Comparison of ENCODE assay signal across 8 cellular contexts in the genomic region with DNA sequence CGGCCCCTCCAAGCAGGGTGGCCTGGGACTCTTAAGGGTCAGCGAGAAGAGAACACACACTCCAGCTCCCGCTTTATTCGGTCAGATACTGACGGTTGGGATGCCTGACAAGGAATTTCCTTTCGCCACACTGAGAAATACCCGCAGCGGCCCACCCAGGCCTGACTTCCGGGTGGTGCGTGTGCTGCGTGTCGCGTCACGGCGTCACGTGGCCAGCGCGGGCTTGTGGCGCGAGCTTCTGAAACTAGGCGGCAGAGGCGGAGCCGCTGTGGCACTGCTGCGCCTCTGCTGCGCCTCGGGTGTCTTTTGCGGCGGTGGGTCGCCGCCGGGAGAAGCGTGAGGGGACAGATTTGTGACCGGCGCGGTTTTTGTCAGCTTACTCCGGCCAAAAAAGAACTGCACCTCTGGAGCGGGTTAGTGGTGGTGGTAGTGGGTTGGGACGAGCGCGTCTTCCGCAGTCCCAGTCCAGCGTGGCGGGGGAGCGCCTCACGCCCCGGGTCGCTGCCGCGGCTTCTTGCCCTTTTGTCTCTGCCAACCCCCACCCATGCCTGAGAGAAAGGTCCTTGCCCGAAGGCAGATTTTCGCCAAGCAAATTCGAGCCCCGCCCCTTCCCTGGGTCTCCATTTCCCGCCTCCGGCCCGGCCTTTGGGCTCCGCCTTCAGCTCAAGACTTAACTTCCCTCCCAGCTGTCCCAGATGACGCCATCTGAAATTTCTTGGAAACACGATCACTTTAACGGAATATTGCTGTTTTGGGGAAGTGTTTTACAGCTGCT. TPM values are rescaled to one million over a fixed set of nuclear protein-coding genes. Genes with fewer than 3 reads are reported as not detected.
DNase-seq lines count a peak whose midpoint lies in the region; ATAC-seq and TF ChIP-seq lines count a peak whose summit lies in the region.

A gene with protein sequence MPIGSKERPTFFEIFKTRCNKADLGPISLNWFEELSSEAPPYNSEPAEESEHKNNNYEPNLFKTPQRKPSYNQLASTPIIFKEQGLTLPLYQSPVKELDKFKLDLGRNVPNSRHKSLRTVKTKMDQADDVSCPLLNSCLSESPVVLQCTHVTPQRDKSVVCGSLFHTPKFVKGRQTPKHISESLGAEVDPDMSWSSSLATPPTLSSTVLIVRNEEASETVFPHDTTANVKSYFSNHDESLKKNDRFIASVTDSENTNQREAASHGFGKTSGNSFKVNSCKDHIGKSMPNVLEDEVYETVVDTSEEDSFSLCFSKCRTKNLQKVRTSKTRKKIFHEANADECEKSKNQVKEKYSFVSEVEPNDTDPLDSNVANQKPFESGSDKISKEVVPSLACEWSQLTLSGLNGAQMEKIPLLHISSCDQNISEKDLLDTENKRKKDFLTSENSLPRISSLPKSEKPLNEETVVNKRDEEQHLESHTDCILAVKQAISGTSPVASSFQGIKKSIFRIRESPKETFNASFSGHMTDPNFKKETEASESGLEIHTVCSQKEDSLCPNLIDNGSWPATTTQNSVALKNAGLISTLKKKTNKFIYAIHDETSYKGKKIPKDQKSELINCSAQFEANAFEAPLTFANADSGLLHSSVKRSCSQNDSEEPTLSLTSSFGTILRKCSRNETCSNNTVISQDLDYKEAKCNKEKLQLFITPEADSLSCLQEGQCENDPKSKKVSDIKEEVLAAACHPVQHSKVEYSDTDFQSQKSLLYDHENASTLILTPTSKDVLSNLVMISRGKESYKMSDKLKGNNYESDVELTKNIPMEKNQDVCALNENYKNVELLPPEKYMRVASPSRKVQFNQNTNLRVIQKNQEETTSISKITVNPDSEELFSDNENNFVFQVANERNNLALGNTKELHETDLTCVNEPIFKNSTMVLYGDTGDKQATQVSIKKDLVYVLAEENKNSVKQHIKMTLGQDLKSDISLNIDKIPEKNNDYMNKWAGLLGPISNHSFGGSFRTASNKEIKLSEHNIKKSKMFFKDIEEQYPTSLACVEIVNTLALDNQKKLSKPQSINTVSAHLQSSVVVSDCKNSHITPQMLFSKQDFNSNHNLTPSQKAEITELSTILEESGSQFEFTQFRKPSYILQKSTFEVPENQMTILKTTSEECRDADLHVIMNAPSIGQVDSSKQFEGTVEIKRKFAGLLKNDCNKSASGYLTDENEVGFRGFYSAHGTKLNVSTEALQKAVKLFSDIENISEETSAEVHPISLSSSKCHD (N-terminal part only) (plus strand): TSS at position 254 of the 775 bp plus-strand sequence. CDS start 953 bp downstream, outside the sequence.
A gene with protein sequence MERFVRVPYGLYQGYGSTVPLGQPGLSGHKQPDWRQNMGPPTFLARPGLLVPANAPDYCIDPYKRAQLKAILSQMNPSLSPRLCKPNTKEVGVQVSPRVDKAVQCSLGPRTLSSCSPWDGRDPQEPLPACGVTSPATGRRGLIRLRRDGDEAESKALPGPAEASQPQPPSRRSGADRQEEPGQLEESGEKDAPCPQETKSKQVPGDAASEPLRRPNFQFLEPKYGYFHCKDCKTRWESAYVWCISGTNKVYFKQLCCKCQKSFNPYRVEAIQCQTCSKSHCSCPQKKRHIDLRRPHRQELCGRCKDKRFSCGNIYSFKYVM (minus strand): TSS at position 109 of the 775 bp plus-strand sequence. CDS start 3,438 bp downstream, outside the sequence.

- H3K27me3 ChIP-seq in ACC112 (ENCODE audit: insufficient read depth, low read length) (no peaks in the 10 kb centered on the region), mammary epithelial cell (ENCODE audit: insufficient read depth, low read length) (no peaks in the 10 kb centered on the region), smooth muscle cell (ENCODE audit: low read depth) (no peaks in the 10 kb centered on the region)

- H4K20me1 ChIP-seq in mammary epithelial cell (ENCODE audit: insufficient read depth, low read length) (no peaks in the 10 kb centered on the region), smooth muscle cell (ENCODE audit: low read depth) (no peaks in the 10 kb centered on the region)

- DNase-seq in NCI-H2227 (lab: John Stamatoyannopoulos, UW; ENCODE audit: unreplicated experiment), result peak; percentile 91
- DNase-seq in mammary epithelial cell, result peak; percentile 83
- peak; percentile 85 to 89 (median 88) for DNase-seq in immature natural killer cell
- peak; percentile 57 for DNase-seq in smooth muscle cell (lab: John Stamatoyannopoulos, UW; ENCODE audit: unreplicated experiment)

- ATAC-seq in GM18858 (IDR thresholded peaks at IDR 0.05; ENCODE audit: unreplicated experiment), result peak; percentile 89
- ATAC-seq in HG03064 (IDR thresholded peaks at IDR 0.05; ENCODE audit: low read depth, unreplicated experiment), result peak; percentile 90

- H3K4me3 ChIP-seq in ACC112 (ENCODE audit: low read depth, low read length) (peak within 1 kb of the TSS; percentile 79), WI38 (ENCODE audit: low read depth, low read length) (peak within 1 kb of the TSS; percentile 84), mammary epithelial cell (replicated peaks in 1 of 3; ENCODE audit: insufficient read depth in 1 of 3, low read depth in 2 of 3, low read length in 3 of 3) (peak within 1 kb of the TSS; percentile 70 to 92 (median 70)), smooth muscle cell (peak within 1 kb of the TSS; percentile 68)

- no peak for TF ChIP-seq CTCF in WI38 (IDR thresholded peaks at IDR 0.05; ENCODE audit: low read depth, low read length)
- TF ChIP-seq CTCF in mammary epithelial cell (conservative IDR thresholded peaks at IDR 0.05 in 1 of 2, IDR thresholded peaks at IDR 0.05 in 1 of 2; ENCODE audit: extremely low read depth in 1 of 2, insufficient read depth in 1 of 2, low read depth in 1 of 2, low read length in 2 of 2), result no peak
- no peak for TF ChIP-seq CTCF in smooth muscle cell (IDR thresholded peaks at IDR 0.05; ENCODE audit: borderline replicate concordance, insufficient read depth, poor library complexity, severe bottlenecking)

- H3K27me3 Mint-ChIP-seq in immature natural killer cell (ENCODE audit: low read depth in 3 of 3), result peaks cover 11 to 22% (median 13%) of the 10 kb centered on the region in 3 donors

- whole genome bisulfite sequencing in mammary epithelial cell (ENCODE audit: low coverage, missing lambda C conversion rate), result 0% methylated on average over 25 of the region's 60 CpGs
- 3% methylated on average over 60 of the region's 60 CpGs for WGBS in smooth muscle cell (ENCODE audit: low lambda C conversion rate)

- H3K9me3 Mint-ChIP-seq in immature natural killer cell, result no peaks in the 10 kb centered on the region

- H2AFZ ChIP-seq in ACC112 (ENCODE audit: low read length, unreplicated experiment), result peak within 1 kb of the TSS; percentile 99
- peak within 1 kb of the TSS; percentile 100 for H2AFZ ChIP-seq in mammary epithelial cell (ENCODE audit: low read depth, low read length)
- peak within 1 kb of the TSS; percentile 91 for H2AFZ ChIP-seq in smooth muscle cell (ENCODE audit: low read depth)

- H3K4me2 ChIP-seq in mammary epithelial cell (ENCODE audit: insufficient read depth, low read depth, low read length) (peak within 1 kb of the TSS; percentile 87), smooth muscle cell (peak within 1 kb of the TSS; percentile 84)

- H3F3A ChIP-seq in smooth muscle cell (ENCODE audit: low read depth), result no peaks in the 10 kb centered on the region

- H3K4me1 ChIP-seq in ACC112 (ENCODE audit: control insufficient read depth, insufficient read depth, low read length, unreplicated experiment), result peaks cover 15% of the 10 kb centered on the region
- peaks cover 5% of the 10 kb centered on the region for H3K4me1 ChIP-seq in mammary epithelial cell (ENCODE audit: insufficient read depth, low read length)
- no peaks in the 10 kb centered on the region for H3K4me1 ChIP-seq in smooth muscle cell (ENCODE audit: low read depth)

- peak within 1 kb of the TSS; percentile 99 to 100 (median 100) for H3K27ac Mint-ChIP-seq in immature natural killer cell

- H3K9me3 ChIP-seq in mammary epithelial cell (replicated peaks; ENCODE audit: insufficient read depth, low read length) (no peaks in the 10 kb centered on the region), smooth muscle cell (replicated peaks; ENCODE audit: low read depth) (no peaks in the 10 kb centered on the region)

- CTCF ChIA-PET in mammary epithelial cell (lab: Charles Lee; ENCODE audit: low non-redundant PET), result interaction anchor here (0.5 kb wide), 2 partner anchors 47 to 270 kb away, joined by 3 read pairs; a partner anchor contains a TSS

- in situ Hi-C loops in mammary epithelial cell (cut with MboI; ENCODE audit: low sequenced_read_pairs in 2 of 2), result loop anchor here (10.0 to 25.0 kb wide), 3 partner anchors 291 to 403 kb away; no protein-coding TSS in a partner anchor

- H3K36me3 Mint-ChIP-seq in immature natural killer cell, result no peaks in the 10 kb centered on the region

- peaks cover 16 to 17% of the 10 kb centered on the region in 2 donors for H3K4me1 Mint-ChIP-seq in immature natural killer cell

- H3K4me3 Mint-ChIP-seq in immature natural killer cell, result peak within 1 kb of the TSS; percentile 97 to 100 (median 99)

- H3K9ac ChIP-seq in mammary epithelial cell (ENCODE audit: insufficient read depth, low read length) (peak within 1 kb of the TSS; percentile 94), smooth muscle cell (ENCODE audit: low read depth) (peak within 1 kb of the TSS; percentile 94)

- dilution Hi-C loops in mammary epithelial cell (cut with HindIII; ENCODE audit: low sequenced_read_pairs), result no loop called here

- intact Hi-C loops in mammary epithelial cell (cut with micrococcal nuclease), result loop anchor here (5.0 kb wide), 1 partner anchor 272 kb away; a partner anchor contains a TSS

- H3K79me2 ChIP-seq in ACC112 (ENCODE audit: control insufficient read depth, insufficient read depth, low read length, unreplicated experiment) (peaks cover 15% of the 10 kb centered on the region), mammary epithelial cell (ENCODE audit: insufficient read depth, low read length) (peaks cover 18% of the 10 kb centered on the region), smooth muscle cell (ENCODE audit: low read depth) (no peaks in the 10 kb centered on the region)

- no TSS peak for BruUV-seq in mammary epithelial cell (replicated peaks; lab: Mats Ljungman, UMichigan)

- H3K27ac ChIP-seq in ACC112 (ENCODE audit: low read depth, low read length), result peak within 1 kb of the TSS; percentile 91
- peak within 1 kb of the TSS; percentile 95 for H3K27ac ChIP-seq in mammary epithelial cell (ENCODE audit: insufficient read depth, low read depth, low read length)
- H3K27ac ChIP-seq in smooth muscle cell (ENCODE audit: low read depth), result peak within 1 kb of the TSS; percentile 92

- H3K36me3 ChIP-seq in ACC112 (ENCODE audit: insufficient read depth, low read length), result peaks cover 13% of the 10 kb centered on the region
- no peaks in the 10 kb centered on the region for H3K36me3 ChIP-seq in mammary epithelial cell (ENCODE audit: insufficient read depth, low read length)
- no peaks in the 10 kb centered on the region for H3K36me3 ChIP-seq in smooth muscle cell (ENCODE audit: low read depth)

RNA-seq across cellular contexts. Expression of the first gene that starts in this region (rescaled TPM):
- total RNA-seq in mammary epithelial cell (10 to 100 TPM in 1 of 2 donors, 1 to 10 TPM in 1; 3.0 to 16.0 TPM), smooth muscle cell (4.3 and 4.4 TPM in 2 replicates)
- polyA plus RNA-seq in mammary epithelial cell (3.0 TPM), immature natural killer cell (1 to 10 TPM in 2 of 3 donors, not detected in 1; 1.0 to 2.5 TPM), smooth muscle cell (1.7 and 3.2 TPM in 2 replicates)
- 79.5 TPM for polyA minus RNA-seq in mammary epithelial cell

RNA-seq across cellular contexts. Expression of the second gene that starts in this region (rescaled TPM):
- total RNA-seq in mammary epithelial cell (not detected), smooth muscle cell (not detected in 2 replicates)
- polyA plus RNA-seq in mammary epithelial cell (not detected), immature natural killer cell (not detected), smooth muscle cell (0.26 TPM in 1 of 2 replicates, not detected in the other)
- polyA minus RNA-seq in mammary epithelial cell, result not detected

Comparison
In these comparisons a context has a peak if more than half of its experiments do, and no peak if none do; other contexts are left out.
1. Peak in every context shown above with its lines: DNase-seq, ATAC-seq, H3K4me3 ChIP-seq and H3K27ac ChIP-seq.